ENCODE assay signal across 25 cellular contexts in the genomic region with DNA sequence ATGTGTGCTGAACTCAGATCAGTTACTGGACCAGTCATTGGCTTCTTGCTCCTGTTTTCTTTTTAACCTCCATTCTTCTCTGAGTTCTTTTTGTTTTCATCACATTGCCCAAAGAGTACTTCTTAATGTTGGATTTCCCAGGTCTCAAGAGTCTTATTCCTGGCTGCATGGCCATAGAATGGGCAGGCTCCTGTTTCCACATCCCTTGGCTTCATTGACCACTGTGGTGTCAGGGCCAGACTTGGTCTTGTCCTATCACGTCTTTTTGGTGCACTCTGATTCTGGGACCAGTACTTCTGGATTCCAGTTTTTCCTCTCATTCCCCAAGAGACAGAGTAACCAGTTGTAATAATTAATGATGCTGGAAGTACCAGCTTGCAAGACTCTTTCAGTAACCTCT.
"Had no signal": no experiment of that assay in that cellular context is flagged by ENCODE, and none has a peak within 500 bp of the region (broad histone marks: within the 10 kb centered on the region; RNA-seq: fewer than 3 reads in every experiment).

No MANE protein-coding gene starts in this region.

- H3K27ac ChIP-seq: pancreas, prostate gland, right lobe of liver, tibial nerve, uterus had no signal

- DNase-seq: hypothalamus; immature natural killer cell; midbrain; mucosa of descending colon; naive thymus-derived CD4-positive, alpha-beta T cell; nucleus accumbens; pancreas; posterior cingulate gyrus; retina; right lobe of liver; stimulated activated CD4-positive, alpha-beta T cell treated with anti-CD3 and anti-CD28 coated beads, Interleukin-1b, Interleukin-23, amount 100 ng/mL, for 48 hours; stimulated activated CD4-positive, alpha-beta T cell treated with anti-CD3 and anti-CD28 coated beads, Interleukin-2, amount 100 ng/mL, for 48 hours; stimulated activated CD4-positive, alpha-beta T cell treated with anti-CD3 and anti-CD28 coated beads, Interleukin-4, amount 100 ng/mL, for 4 hours; stimulated activated CD8-positive, alpha-beta memory T cell treated with anti-CD3 and anti-CD28 coated beads, Interleukin-4, amount 100 ng/mL, for 48 hours; stimulated activated naive CD4-positive, alpha-beta T cell treated with Interleukin-2 at 50 U/mL for 16 hours; stimulated activated naive CD8-positive, alpha-beta T cell treated with anti-CD3 and anti-CD28 coated beads, Interleukin-15, amount 100 ng/mL, for 72 hours; substantia nigra; uterus had no signal

- H3K4me2 ChIP-seq: smooth muscle cell had no signal

- H3K9me3 ChIP-seq: mucosa of descending colon, pancreas, prostate gland, right lobe of liver, tibial nerve, uterus had no signal

- H3K4me3 ChIP-seq: lung, mucosa of descending colon, pancreas, prostate gland, right lobe of liver, smooth muscle cell, tibial nerve, uterus had no signal

- H3K4me1 ChIP-seq: prostate gland, uterus had no signal

- H3K27me3 ChIP-seq: pancreas, right lobe of liver, tibial nerve, uterus had no signal

- FAIRE-seq: islet of Langerhans, pancreas had no signal

- ATAC-seq: mucosa of descending colon; naive thymus-derived CD4-positive, alpha-beta T cell; natural killer cell treated with Interleukin-12 subunit alpha and Interleukin-12 subunit beta and Interleukin-15 and Interleukin-18, amount 100 ng/mL, for 72 hours; pancreas; right lobe of liver; stimulated activated memory B cell treated with anti-CD40 and anti-IgM and Interleukin-4, amounts not matched to agents 10 μg/mL and 1 μg/mL and 100 μg/mL, for 72 hours; stimulated activated naive CD8-positive, alpha-beta T cell treated with anti-CD3 and anti-CD28 coated beads, Interleukin-15, amount 100 ng/mL, for 72 hours had no signal

- H3K36me3 ChIP-seq: pancreas, prostate gland, right lobe of liver, tibial nerve, uterus had no signal
